8 cellular contexts compared by ENCODE assay signal in the genomic region with DNA sequence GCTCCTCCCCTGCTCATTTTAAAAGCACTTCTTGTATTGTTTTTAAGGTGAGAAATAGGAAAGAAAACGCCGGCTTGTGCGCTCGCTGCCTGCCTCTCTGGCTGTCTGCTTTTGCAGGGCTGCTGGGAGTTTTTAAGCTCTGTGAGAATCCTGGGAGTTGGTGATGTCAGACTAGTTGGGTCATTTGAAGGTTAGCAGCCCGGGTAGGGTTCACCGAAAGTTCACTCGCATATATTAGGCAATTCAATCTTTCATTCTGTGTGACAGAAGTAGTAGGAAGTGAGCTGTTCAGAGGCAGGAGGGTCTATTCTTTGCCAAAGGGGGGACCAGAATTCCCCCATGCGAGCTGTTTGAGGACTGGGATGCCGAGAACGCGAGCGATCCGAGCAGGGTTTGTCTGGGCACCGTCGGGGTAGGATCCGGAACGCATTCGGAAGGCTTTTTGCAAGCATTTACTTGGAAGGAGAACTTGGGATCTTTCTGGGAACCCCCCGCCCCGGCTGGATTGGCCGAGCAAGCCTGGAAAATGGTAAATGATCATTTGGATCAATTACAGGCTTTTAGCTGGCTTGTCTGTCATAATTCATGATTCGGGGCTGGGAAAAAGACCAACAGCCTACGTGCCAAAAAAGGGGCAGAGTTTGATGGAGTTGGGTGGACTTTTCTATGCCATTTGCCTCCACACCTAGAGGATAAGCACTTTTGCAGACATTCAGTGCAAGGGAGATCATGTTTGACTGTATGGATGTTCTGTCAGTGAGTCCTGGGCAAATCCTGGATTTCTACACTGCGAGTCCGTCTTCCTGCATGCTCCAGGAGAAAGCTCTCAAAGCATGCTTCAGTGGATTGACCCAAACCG. TPM values are rescaled to one million over a fixed set of nuclear protein-coding genes. Genes with fewer than 3 reads are reported as not detected.
DNase-seq lines count a peak whose midpoint lies in the region; TF ChIP-seq lines count a peak whose summit lies in the region.

TSS of gene RARB (plus strand) at position 261 of the 859 bp plus-strand sequence. CDS start at position 730, 469 bp downstream.

- H3K9me3 ChIP-seq in right atrium auricular region, result no peaks in the 10 kb centered on the region

- H3K4me3 ChIP-seq in astrocyte of the cerebellum (ENCODE audit: low read depth, low read length) (peak within 1 kb of the TSS; percentile 69), right atrium auricular region (peak within 1 kb of the TSS; percentile 59 to 71)

- no peaks in the 10 kb centered on the region for H3K27me3 ChIP-seq in right atrium auricular region

- H3K4me3 Mint-ChIP-seq in activated T-cell treated with anti-CD3 and anti-CD28 coated beads, Interleukin-2, amount 50 U/mL, for 24 hours, result peak within 1 kb of the TSS; percentile 21

- no peak for DNase-seq in activated T-cell treated with anti-CD3 and anti-CD28 coated beads, Interleukin-2, amount 50 U/mL, for 24 hours
- DNase-seq in activated T-cell treated with anti-CD3 and anti-CD28 coated beads, Interleukin-2, amount 50 U/mL, for 48 hours, result no peak
- peak; percentile 1 for DNase-seq in NCI-H1436 (lab: John Stamatoyannopoulos, UW)
- DNase-seq in astrocyte of the cerebellum (ENCODE audit: low read depth), result peak; percentile 92
- DNase-seq in right atrium auricular region (ENCODE audit: low spot score), result peak; percentile 93
- DNase-seq in pons (ENCODE audit: low spot score), result peak; percentile 47
- no peak for DNase-seq in NCI-H128 (lab: John Stamatoyannopoulos, UW; ENCODE audit: unreplicated experiment)
- DNase-seq in NAMALWA (ENCODE audit: low spot score), result no peak

- peak within 1 kb of the TSS; percentile 87 to 94 for H3K27ac ChIP-seq in right atrium auricular region

- peaks cover 4% of the 10 kb centered on the region for H3K4me1 Mint-ChIP-seq in activated T-cell treated with anti-CD3 and anti-CD28 coated beads, Interleukin-2, amount 50 U/mL, for 24 hours (ENCODE audit: low read depth)

- TF ChIP-seq CTCF in astrocyte of the cerebellum (IDR thresholded peaks at IDR 0.05; ENCODE audit: low read depth, low read length, missing control alignments), result no peak
- TF ChIP-seq CTCF in right atrium auricular region (IDR thresholded peaks at IDR 0.05), result no peak

- no peaks in the 10 kb centered on the region for H3K36me3 ChIP-seq in right atrium auricular region

- H3K27me3 Mint-ChIP-seq in activated T-cell treated with anti-CD3 and anti-CD28 coated beads, Interleukin-2, amount 50 U/mL, for 24 hours, result peaks cover 64% of the 10 kb centered on the region

- H3K9me3 Mint-ChIP-seq in activated T-cell treated with anti-CD3 and anti-CD28 coated beads, Interleukin-2, amount 50 U/mL, for 24 hours, result no peaks in the 10 kb centered on the region

- in situ Hi-C loops in astrocyte of the cerebellum (cut with HindIII; ENCODE audit: low sequenced_read_pairs), result no loop called here

- H3K27ac Mint-ChIP-seq in activated T-cell treated with anti-CD3 and anti-CD28 coated beads, Interleukin-2, amount 50 U/mL, for 24 hours, result no peak within 1 kb of the TSS

- H3K36me3 Mint-ChIP-seq in activated T-cell treated with anti-CD3 and anti-CD28 coated beads, Interleukin-2, amount 50 U/mL, for 24 hours (ENCODE audit: low read depth), result no peaks in the 10 kb centered on the region

- H3K4me1 ChIP-seq in right atrium auricular region, result peaks cover 0 to 21% of the 10 kb centered on the region in 2 donors

RNA-seq across cellular contexts. Expression of gene RARB, which starts in this region (rescaled TPM):
- total RNA-seq in right atrium auricular region, result 10 to 100 TPM; 15.2 to 22.8 TPM

Comparison
In these comparisons a context has a peak if more than half of its experiments do, and no peak if none do; other contexts are left out.
1. DNase-seq: peak in NCI-H1436 (single experiment), astrocyte of the cerebellum (single experiment), right atrium auricular region (single experiment) and pons (single experiment); none in activated T-cell treated with anti-CD3 and anti-CD28 coated beads, Interleukin-2, amount 50 U/mL, for 24 hours (single experiment), activated T-cell treated with anti-CD3 and anti-CD28 coated beads, Interleukin-2, amount 50 U/mL, for 48 hours (0 of 2), NCI-H128 (single experiment) and NAMALWA (single experiment).